ENCODE assay signal across 1 cellular context in genomic region chr16:30092373-30093010, GRCh38.
TF ChIP-seq lines count a peak whose summit lies in the region.

No MANE protein-coding gene starts in this region.

TF ChIP-seq in IMR-90, 13 proteins besides CTCF, POLR2A, EP300 and RAD21:
- TF ChIP-seq, protein P1, sequence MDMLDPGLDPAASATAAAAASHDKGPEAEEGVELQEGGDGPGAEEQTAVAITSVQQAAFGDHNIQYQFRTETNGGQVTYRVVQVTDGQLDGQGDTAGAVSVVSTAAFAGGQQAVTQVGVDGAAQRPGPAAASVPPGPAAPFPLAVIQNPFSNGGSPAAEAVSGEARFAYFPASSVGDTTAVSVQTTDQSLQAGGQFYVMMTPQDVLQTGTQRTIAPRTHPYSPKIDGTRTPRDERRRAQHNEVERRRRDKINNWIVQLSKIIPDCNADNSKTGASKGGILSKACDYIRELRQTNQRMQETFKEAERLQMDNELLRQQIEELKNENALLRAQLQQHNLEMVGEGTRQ (IDR thresholded peaks at IDR 0.05; ENCODE audit: low read depth, low read length), result 0 out of 2 replicates have a peak, but pooled peaks have one; percentile 25
- no peak for TF ChIP-seq BHLHE40 (IDR thresholded peaks at IDR 0.05; ENCODE audit: low read depth, low read length)
- TF ChIP-seq RFX5 (IDR thresholded peaks at IDR 0.05; ENCODE audit: low read depth, low read length), result no peak
- no peak for TF ChIP-seq CEBPB (IDR thresholded peaks at IDR 0.05; ENCODE audit: low read depth, low read length)
- TF ChIP-seq MAFK (IDR thresholded peaks at IDR 0.05; ENCODE audit: low read depth, low read length), result no peak
